In genomic region chr16:51648521-51648920, GRCh38 we compare ENCODE assay signal across 21 cellular contexts.
DNase-seq lines count a peak whose midpoint lies in the region; ATAC-seq and TF ChIP-seq lines count a peak whose summit lies in the region.
"Had no signal": no experiment of that assay in that cellular context is flagged by ENCODE, and none has a peak within 500 bp of the region (broad histone marks: within the 10 kb centered on the region; RNA-seq: fewer than 3 reads in every experiment).

No MANE protein-coding gene starts in this region.

- H3K9ac ChIP-seq in GM23248 (no peak overlapping the region), adipocyte (ENCODE audit: low read length) (no peak overlapping the region)

- peaks cover 10% of the 10 kb centered on the region; the same call in 1 of the 2 replicates for H3K4me1 ChIP-seq in GM23248 (ENCODE audit: insufficient read depth)
- H3K4me1 ChIP-seq in adipocyte (ENCODE audit: control insufficient read depth, insufficient read depth, low read length), result no peaks in the 10 kb centered on the region

- no peak for TF ChIP-seq CTCF in fibroblast of the aortic adventitia (IDR thresholded peaks at IDR 0.05; ENCODE audit: insufficient read depth, low read length)

- no peaks in the 10 kb centered on the region for H3K9me2 ChIP-seq in GM23248 (ENCODE audit: insufficient read depth)

- H3K9me3 ChIP-seq in GM23248 (ENCODE audit: low read depth) (no peaks in the 10 kb centered on the region), adipocyte (ENCODE audit: control insufficient read depth, low read length) (no peaks in the 10 kb centered on the region)

- H3K79me2 ChIP-seq in GM23248 (ENCODE audit: insufficient read depth), result no peaks in the 10 kb centered on the region

- no peak overlapping the region for H3K27ac ChIP-seq in GM23248
- H3K27ac ChIP-seq: C4-2B, RWPE1 had no signal

- no peak overlapping the region for H2AFZ ChIP-seq in GM23248

- H3K4me2 ChIP-seq in GM23248 (ENCODE audit: unreplicated experiment), result no peak overlapping the region

- no peaks in the 10 kb centered on the region for H3K36me3 ChIP-seq in GM23248 (ENCODE audit: low read depth)
- H3K36me3 ChIP-seq in adipocyte (ENCODE audit: control insufficient read depth, insufficient read depth, low read length, severe bottlenecking), result no peaks in the 10 kb centered on the region

- 42 to 51% methylated on average over 2 of the region's 2 CpGs for WGBS in GM23248 (ENCODE audit: low coverage in 1 of 2, low lambda C conversion rate in 2 of 2, missing lambda C conversion rate in 2 of 2), 2 experiments

- peaks cover 12% of the 10 kb centered on the region; the same call in 1 of the 2 replicates for H3F3A ChIP-seq in GM23248 (ENCODE audit: insufficient read depth)

- in situ Hi-C loops in GM23248 (cut with MboI), result no loop called here

- peak; percentile 79 for DNase-seq in AG08395 (ENCODE audit: low spot score)
- peak; percentile 62 for DNase-seq in GM23248
- DNase-seq in adipocyte (ENCODE audit: low read depth), result peak; percentile 8
- peak; percentile 14 for DNase-seq in fibroblast of the aortic adventitia (ENCODE audit: low read depth)
- DNase-seq in germinal center (ENCODE audit: low spot score), result no peak
- no peak for DNase-seq in GF-D8 (lab: John Stamatoyannopoulos, UW)
- DNase-seq in DMS114 treated with DMSO at 0.1 percent for 48 hours (lab: John Stamatoyannopoulos, UW; ENCODE audit: unreplicated experiment), result no peak
- DNase-seq: 8988T; COR-L47; DMS153; EL; GOT3; NCI-H1105; NCI-H1694 treated with DMSO at 0.1 percent for 48 hours; NCI-H2107; NK-92 treated with Interleukin-12 subunit alpha and Interleukin-12 subunit beta, amount 100 ng/mL, for 24 hours; OCI-M1 had no signal

- no peak for ATAC-seq in HG03108 (IDR thresholded peaks at IDR 0.05; ENCODE audit: unreplicated experiment)
- ATAC-seq: GM12878 had no signal

- H3K4me3 ChIP-seq in GM23248, result no peak overlapping the region
- H3K4me3 ChIP-seq in adipocyte (ENCODE audit: low read length), result no peak overlapping the region
- no peak overlapping the region for H3K4me3 ChIP-seq in fibroblast of the aortic adventitia (ENCODE audit: low read depth, low read length)
- H3K4me3 ChIP-seq: GM12878 had no signal

- no peaks in the 10 kb centered on the region for H4K20me1 ChIP-seq in GM23248 (ENCODE audit: insufficient read depth)

- H3K27me3 ChIP-seq in GM23248 (replicated peaks; ENCODE audit: insufficient read depth), result no peaks in the 10 kb centered on the region
- H3K27me3 ChIP-seq in adipocyte (replicated peaks; ENCODE audit: control insufficient read depth, insufficient read depth, low read length), result peaks cover 15% of the 10 kb centered on the region

Comparison
In these comparisons a context has a peak if more than half of its experiments do, and no peak if none do; other contexts are left out.
1. DNase-seq: peak in AG08395 (single experiment), GM23248 (single experiment), adipocyte (single experiment) and fibroblast of the aortic adventitia (single experiment); none in germinal center (single experiment), GF-D8 (single experiment) and DMS114 treated with DMSO at 0.1 percent for 48 hours (single experiment).